In the genomic region with DNA sequence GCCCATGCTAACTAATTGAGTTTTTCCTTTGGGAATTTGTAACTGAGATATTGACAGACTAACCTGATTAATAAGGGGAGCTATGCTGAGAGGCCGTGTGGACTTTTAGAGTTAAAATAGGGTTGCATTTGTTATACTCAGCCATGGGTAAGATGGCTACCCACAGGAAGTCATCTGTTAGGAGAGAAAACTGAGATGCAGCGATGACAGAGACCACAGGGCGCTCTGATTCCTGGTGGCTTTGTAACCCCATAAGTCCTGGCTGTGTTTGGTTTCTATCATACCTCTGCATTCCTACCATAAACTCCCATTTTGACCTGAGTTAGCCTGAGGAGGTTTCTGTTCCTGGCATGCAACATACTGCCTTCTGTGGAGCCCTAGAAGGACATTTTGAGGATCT, we compare ENCODE assay signal across 27 cellular contexts.
"Had no signal": no experiment of that assay in that cellular context is flagged by ENCODE, and none has a peak within 500 bp of the region (broad histone marks: within the 10 kb centered on the region; RNA-seq: fewer than 3 reads in every experiment).

No MANE protein-coding gene starts in this region.

- H3K27ac Mint-ChIP-seq: naive thymus-derived CD8-positive, alpha-beta T cell; nephron; neural progenitor cell; progenitor cell of endocrine pancreas; stimulated activated naive B cell treated with anti-CD40 and anti-IgM and Interleukin-4, amounts not matched to agents 10 μg/mL and 1 μg/mL and 100 μg/mL, for 72 hours had no signal

- DNase-seq: kidney glomerular epithelial cell; left cardiac atrium; left lung; lower lobe of right lung; mammary epithelial cell; mesenchymal stem cell; naive thymus-derived CD8-positive, alpha-beta T cell; occipital lobe; right lobe of liver; stimulated activated CD4-positive, alpha-beta T cell treated with anti-CD3 and anti-CD28 coated beads, Interleukin-12 subunit alpha, Interleukin-12 subunit beta, amount 100 ng/mL, for 4 hours; stimulated activated CD4-positive, alpha-beta T cell treated with anti-CD3 and anti-CD28 coated beads, Interleukin-15, amount 100 ng/mL, for 24 hours; stimulated activated CD4-positive, alpha-beta T cell treated with anti-CD3 and anti-CD28 coated beads, Interleukin-2, amount 100 ng/mL, for 24 hours; stimulated activated CD4-positive, alpha-beta T cell treated with anti-CD3 and anti-CD28 coated beads, Interleukin-4, amount 100 ng/mL, for 1 hour; stimulated activated naive B cell treated with anti-CD40 and anti-IgM and Interleukin-4, amounts not matched to agents 10 μg/mL and 1 μg/mL and 100 μg/mL, for 72 hours; stimulated activated naive CD8-positive, alpha-beta T cell treated with anti-CD3 and anti-CD28 coated beads, Interleukin-15, Interleukin-2, amounts not matched to agents 100 U/mL and 50 U/mL, for 24 hours; stomach; testis; thyroid gland; transverse colon; upper lobe of left lung had no signal

- H3K4me1 Mint-ChIP-seq: stimulated activated naive B cell treated with anti-CD40 and anti-IgM and Interleukin-4, amounts not matched to agents 10 μg/mL and 1 μg/mL and 100 μg/mL, for 72 hours had no signal

- H3K4me3 Mint-ChIP-seq: naive thymus-derived CD8-positive, alpha-beta T cell; nephron; neural progenitor cell; stimulated activated naive B cell treated with anti-CD40 and anti-IgM and Interleukin-4, amounts not matched to agents 10 μg/mL and 1 μg/mL and 100 μg/mL, for 72 hours had no signal

- H3K27me3 Mint-ChIP-seq: progenitor cell of endocrine pancreas had no signal

- ATAC-seq: left cardiac atrium; left lung; lower lobe of right lung; naive thymus-derived CD8-positive, alpha-beta T cell; right lobe of liver; stimulated activated naive B cell treated with anti-CD40 and anti-IgM and Interleukin-4, amounts not matched to agents 10 μg/mL and 1 μg/mL and 100 μg/mL, for 72 hours; stimulated activated naive CD8-positive, alpha-beta T cell treated with anti-CD3 and anti-CD28 coated beads, Interleukin-15, Interleukin-2, amounts not matched to agents 100 U/mL and 50 U/mL, for 24 hours had no signal

- H3K4me3 ChIP-seq: hepatocyte, left lung, lower lobe of right lung, neural progenitor cell, right atrium auricular region, right lobe of liver, smooth muscle cell, stomach, testis, thyroid gland, transverse colon, upper lobe of left lung, vagina had no signal
